ENCODE assay signal across 13 cellular contexts in genomic region chr5:125558466-125558865, GRCh38.
DNase-seq lines count a peak whose midpoint lies in the region; ATAC-seq, FAIRE-seq and TF ChIP-seq lines count a peak whose summit lies in the region.
"Had no signal": no experiment of that assay in that cellular context is flagged by ENCODE, and none has a peak within 500 bp of the region (broad histone marks: within the 10 kb centered on the region; RNA-seq: fewer than 3 reads in every experiment).

No MANE protein-coding gene starts in this region.

- CTCF ChIA-PET in IMR-90 (lab: Yijun Ruan, JAX): interaction anchor here (0.6 kb wide), 1 partner anchor 595 kb away, joined by 4 read pairs; no protein-coding TSS in a partner anchor
- CTCF ChIA-PET in Panc1 (lab: Charles Lee): no interaction called here
- CTCF ChIA-PET in endothelial cell of umbilical vein (lab: Charles Lee): interaction anchor here (0.9 to 2.7 kb wide), 7 partner anchors 8 to 810 kb away, joined by 3 to 19 read pairs (median 4); no protein-coding TSS in a partner anchor

- H2BK5ac ChIP-seq in IMR-90 (ENCODE audit: low read depth, low read length, poor library complexity, severe bottlenecking): no peak overlapping the region

- no peak overlapping the region for H4K91ac ChIP-seq in IMR-90 (ENCODE audit: insufficient read depth, low read depth, low read length)

- WGBS in IMR-90 (ENCODE audit: extremely low coverage in 2 of 2, insufficient read length in 1 of 2), 2 experiments: no CpG with 5 or more reads among the region's 3 CpGs
- 90 to 95% methylated on average over 2 to 3 of the region's 3 CpGs for WGBS in mesodermal cell (ENCODE audit: insufficient coverage in 2 of 2), 2 experiments
- 74 to 87% methylated on average over 3 of the region's 3 CpGs for WGBS in GM23248 (ENCODE audit: low coverage in 1 of 2, low lambda C conversion rate in 2 of 2, missing lambda C conversion rate in 2 of 2), 2 experiments

- TF ChIP-seq CTCF in IMR-90 (conservative IDR thresholded peaks at IDR 0.05; ENCODE audit: low read depth, low read length) (no peak), Panc1 (IDR thresholded peaks at IDR 0.05) (no peak), endothelial cell of umbilical vein (IDR thresholded peaks at IDR 0.05; ENCODE audit: extremely low read depth in 1 of 2, insufficient read depth in 1 of 2, low read depth in 1 of 2, low read length in 2 of 2) (no peak)

- H3K56ac ChIP-seq in IMR-90 (ENCODE audit: extremely low read depth, insufficient read depth, low read length): no peak overlapping the region

- no peak overlapping the region for H3K14ac ChIP-seq in IMR-90 (replicated peaks; ENCODE audit: low read depth, low read length)

- ATAC-seq in IMR-90 (ENCODE audit: low read depth): no peak
- ATAC-seq in Panc1: peak; percentile 35; the same call in 1 of the 2 replicates
- ATAC-seq in GM18909 (IDR thresholded peaks at IDR 0.05; ENCODE audit: poor library complexity, unreplicated experiment): no peak

- H3K27ac Mint-ChIP-seq in activated naive CD8-positive, alpha-beta T cell treated with anti-CD3 and anti-CD28 coated beads for 36 hours: no peak overlapping the region

- H2BK120ac ChIP-seq in IMR-90 (ENCODE audit: low read depth, low read length): no peak overlapping the region

- H3F3A ChIP-seq in GM23248 (ENCODE audit: insufficient read depth): peaks cover 22% of the 10 kb centered on the region

- no peak overlapping the region for H2BK15ac ChIP-seq in IMR-90 (ENCODE audit: low read depth, low read length)

- peaks cover 1% of the 10 kb centered on the region for H3K9me3 Mint-ChIP-seq in activated naive CD8-positive, alpha-beta T cell treated with anti-CD3 and anti-CD28 coated beads for 36 hours

- DNase-seq in IMR-90: peak; percentile 33
- DNase-seq in Panc1 (ENCODE audit: low read depth, low spot score): no peak
- peak; percentile 55 for DNase-seq in endothelial cell of umbilical vein (ENCODE audit: low read depth, low spot score)
- DNase-seq in GM23248: no peak
- no peak for DNase-seq in RCC 7860 (ENCODE audit: low spot score)
- no peak for DNase-seq in activated naive CD8-positive, alpha-beta T cell treated with anti-CD3 and anti-CD28 coated beads for 36 hours
- DNase-seq: COR-L47, NCI-H1048, NCI-H2081 treated with DMSO at 0.1 percent for 48 hours, NCI-H526 treated with DMSO at 0.1 percent for 48 hours had no signal

- BruUV-seq in IMR-90 (replicated peaks; lab: Mats Ljungman, UMichigan): no TSS peak
- no TSS peak for BruUV-seq in Panc1 (replicated peaks; lab: Mats Ljungman, UMichigan)
- BruUV-seq in endothelial cell of umbilical vein (replicated peaks; lab: Mats Ljungman, UMichigan): no TSS peak

- H3K79me2 ChIP-seq in endothelial cell of umbilical vein (ENCODE audit: control insufficient read depth, insufficient read depth, low read length): no peaks in the 10 kb centered on the region
- no peaks in the 10 kb centered on the region for H3K79me2 ChIP-seq in GM23248 (ENCODE audit: insufficient read depth)

- H3K9me3 ChIP-seq in IMR-90 (ENCODE audit: control insufficient read depth, insufficient read depth, low read length): no peaks in the 10 kb centered on the region
- H3K9me3 ChIP-seq in Panc1 (ENCODE audit: control insufficient read depth, insufficient read depth, low read depth, low read length): no peaks in the 10 kb centered on the region
- H3K9me3 ChIP-seq in endothelial cell of umbilical vein (replicated peaks; ENCODE audit: control insufficient read depth, insufficient read depth, low read length): no peaks in the 10 kb centered on the region
- H3K9me3 ChIP-seq in mesodermal cell (ENCODE audit: control insufficient read depth, low read length): no peaks in the 10 kb centered on the region
- no peaks in the 10 kb centered on the region for H3K9me3 ChIP-seq in GM23248 (ENCODE audit: low read depth)
- H3K9me3 ChIP-seq: HAP-1 had no signal

- H3K4ac ChIP-seq in IMR-90 (ENCODE audit: low read depth, low read length): no peak overlapping the region

- no peak overlapping the region for H3K4me3 ChIP-seq in IMR-90 (ENCODE audit: insufficient read depth, low read depth, low read length)
- H3K4me3 ChIP-seq in Panc1 (ENCODE audit: low read depth in 2 of 2, low read length in 2 of 2): no peak overlapping the region
- no peak overlapping the region for H3K4me3 ChIP-seq in endothelial cell of umbilical vein (replicated peaks in 1 of 3; ENCODE audit: insufficient read depth in 1 of 3, low read depth in 1 of 3, low read length in 3 of 3)
- H3K4me3 ChIP-seq in mesodermal cell (ENCODE audit: extremely low read depth, insufficient read depth, low read length, poor library complexity, severe bottlenecking): no peak overlapping the region
- H3K4me3 ChIP-seq in GM23248: no peak overlapping the region
- H3K4me3 ChIP-seq: HAP-1 had no signal

- H3K4me2 ChIP-seq in IMR-90 (ENCODE audit: low read depth, low read length): no peak overlapping the region; the same call in 1 of the 2 replicates
- H3K4me2 ChIP-seq in endothelial cell of umbilical vein (ENCODE audit: insufficient read depth, low read length): peak overlapping the region; percentile 45
- no peak overlapping the region for H3K4me2 ChIP-seq in GM23248 (ENCODE audit: unreplicated experiment)

- no peaks in the 10 kb centered on the region for H3K27me3 Mint-ChIP-seq in activated naive CD8-positive, alpha-beta T cell treated with anti-CD3 and anti-CD28 coated beads for 36 hours

- no peaks in the 10 kb centered on the region for H3K9me1 ChIP-seq in IMR-90 (ENCODE audit: insufficient read depth, low read length)
- H3K9me1 ChIP-seq in endothelial cell of umbilical vein (replicated peaks; ENCODE audit: control insufficient read depth, extremely low read depth, insufficient read depth, low read length): no peaks in the 10 kb centered on the region

- no peak overlapping the region for H4K8ac ChIP-seq in IMR-90 (ENCODE audit: low read depth in 2 of 2, low read length in 2 of 2)

- no peak for FAIRE-seq in endothelial cell of umbilical vein (lab: Jason Lieb, UNC)
- no peak for FAIRE-seq in RCC 7860 (lab: Jason Lieb, UNC)

- H4K20me1 ChIP-seq in IMR-90 (ENCODE audit: insufficient read depth, low read length) (no peaks in the 10 kb centered on the region), endothelial cell of umbilical vein (replicated peaks; ENCODE audit: control insufficient read depth, extremely low read depth, insufficient read depth, low read length) (no peaks in the 10 kb centered on the region), GM23248 (ENCODE audit: insufficient read depth) (no peaks in the 10 kb centered on the region)

- no peak for TF ChIP-seq RAD21 in IMR-90 (IDR thresholded peaks at IDR 0.05; ENCODE audit: low read length)

- POLR2A ChIA-PET in IMR-90 (lab: Charles Lee; ENCODE audit: unreplicated experiment) (no interaction called here), Panc1 (lab: Charles Lee) (no interaction called here), endothelial cell of umbilical vein (lab: Charles Lee) (no interaction called here)

- H3K79me1 ChIP-seq in IMR-90 (ENCODE audit: low read depth in 1 of 2, low read length in 2 of 2): no peaks in the 10 kb centered on the region

- no peak overlapping the region for H2AK5ac ChIP-seq in IMR-90 (ENCODE audit: low read depth, low read length)

- TF ChIP-seq POLR2A in IMR-90 (IDR thresholded peaks at IDR 0.05; ENCODE audit: low read depth, low read length) (no peak), endothelial cell of umbilical vein (IDR thresholded peaks at IDR 0.05; ENCODE audit: low read depth, low read length) (no peak)

- peaks cover 4% of the 10 kb centered on the region for H3K4me1 ChIP-seq in IMR-90 (ENCODE audit: control insufficient read depth, insufficient read depth, low read length)
- peaks cover 13% of the 10 kb centered on the region for H3K4me1 ChIP-seq in Panc1 (ENCODE audit: control insufficient read depth, insufficient read depth, low read length)
- H3K4me1 ChIP-seq in endothelial cell of umbilical vein (ENCODE audit: control insufficient read depth, extremely low read depth, insufficient read depth, low read length): peaks cover 17% of the 10 kb centered on the region
- peaks cover 23% of the 10 kb centered on the region for H3K4me1 ChIP-seq in mesodermal cell (ENCODE audit: control insufficient read depth, insufficient read depth, low read length, poor library complexity, severe bottlenecking)
- H3K4me1 ChIP-seq in GM23248 (ENCODE audit: insufficient read depth): peaks cover 18% of the 10 kb centered on the region
- H3K4me1 ChIP-seq: HAP-1 had no signal

- in situ Hi-C loops in IMR-90 (cut with MboI; ENCODE audit: low sequenced_read_pairs) (no loop called here), Panc1 (cut with HindIII; ENCODE audit: low pct_unique_long_range_greater_than_20kb, low sequenced_read_pairs) (no loop called here), GM23248 (cut with MboI) (no loop called here)

- H3K9me2 ChIP-seq in GM23248 (ENCODE audit: insufficient read depth): no peaks in the 10 kb centered on the region

- no peaks in the 10 kb centered on the region for H3K36me3 Mint-ChIP-seq in activated naive CD8-positive, alpha-beta T cell treated with anti-CD3 and anti-CD28 coated beads for 36 hours

- H3K9ac ChIP-seq in IMR-90 (ENCODE audit: low read depth, low read length): no peak overlapping the region
- H3K9ac ChIP-seq in endothelial cell of umbilical vein (replicated peaks; ENCODE audit: extremely low read depth, insufficient read depth, low read length): no peak overlapping the region
- no peak overlapping the region for H3K9ac ChIP-seq in GM23248

- no peak overlapping the region for H2BK20ac ChIP-seq in IMR-90 (ENCODE audit: low read depth, low read length)

- no peaks in the 10 kb centered on the region for H3K36me3 ChIP-seq in IMR-90 (ENCODE audit: control insufficient read depth, insufficient read depth, low read length)
- H3K36me3 ChIP-seq in Panc1 (ENCODE audit: control insufficient read depth, insufficient read depth, low read length): no peaks in the 10 kb centered on the region
- no peaks in the 10 kb centered on the region for H3K36me3 ChIP-seq in endothelial cell of umbilical vein (ENCODE audit: control insufficient read depth in 2 of 2, extremely low read depth in 1 of 2, insufficient read depth in 2 of 2, low read length in 2 of 2)
- H3K36me3 ChIP-seq in mesodermal cell (ENCODE audit: control insufficient read depth, insufficient read depth, low read length): no peaks in the 10 kb centered on the region
- H3K36me3 ChIP-seq in GM23248 (ENCODE audit: low read depth): no peaks in the 10 kb centered on the region
- H3K36me3 ChIP-seq: HAP-1 had no signal

- H3K4me3 Mint-ChIP-seq in activated naive CD8-positive, alpha-beta T cell treated with anti-CD3 and anti-CD28 coated beads for 36 hours: no peak overlapping the region

- no peak overlapping the region for H2AFZ ChIP-seq in IMR-90 (replicated peaks; ENCODE audit: low read length, poor library complexity)
- H2AFZ ChIP-seq in endothelial cell of umbilical vein (ENCODE audit: low read depth, low read length): no peak overlapping the region
- no peak overlapping the region for H2AFZ ChIP-seq in GM23248

- H3K23ac ChIP-seq in IMR-90 (ENCODE audit: low read depth, low read length): no peak overlapping the region

- no peaks in the 10 kb centered on the region for H3K4me1 Mint-ChIP-seq in activated naive CD8-positive, alpha-beta T cell treated with anti-CD3 and anti-CD28 coated beads for 36 hours

- dilution Hi-C loops in IMR-90 (cut with HindIII; ENCODE audit: low sequenced_read_pairs, unreplicated experiment): no loop called here
- dilution Hi-C loops in endothelial cell of umbilical vein (cut with MboI; ENCODE audit: extremely low pct_ligation_motif_present, low sequenced_read_pairs): no loop called here

- H3K27me3 ChIP-seq in IMR-90 (ENCODE audit: control insufficient read depth, insufficient read depth, low read length) (0 out of 2 replicates have a peak, but pooled peaks cover 3% of the 10 kb centered on the region), Panc1 (ENCODE audit: control insufficient read depth, insufficient read depth, low read length) (no peaks in the 10 kb centered on the region), endothelial cell of umbilical vein (ENCODE audit: control insufficient read depth in 2 of 2, insufficient read depth in 2 of 2, low read length in 2 of 2) (no peaks in the 10 kb centered on the region), GM23248 (replicated peaks; ENCODE audit: insufficient read depth) (no peaks in the 10 kb centered on the region; the same call in 1 of the 2 replicates)

- no peak overlapping the region for H2AK9ac ChIP-seq in IMR-90 (replicated peaks; ENCODE audit: low read depth, low read length, poor library complexity)

- H4K5ac ChIP-seq in IMR-90 (ENCODE audit: low read depth, low read length): no peak overlapping the region

- H3K27ac ChIP-seq in IMR-90 (ENCODE audit: insufficient read depth, low read length) (no peak overlapping the region), Panc1 (ENCODE audit: low read length) (peak overlapping the region; percentile 68), endothelial cell of umbilical vein (ENCODE audit: insufficient read depth, low read depth, low read length) (peak overlapping the region; percentile 51), mesodermal cell (ENCODE audit: low read depth, low read length, severe bottlenecking) (peak overlapping the region; percentile 69), GM23248 (no peak overlapping the region)

- no peak overlapping the region; the same call in 1 of the 2 replicates for H3K18ac ChIP-seq in IMR-90 (ENCODE audit: low read depth, low read length)

- intact Hi-C loops in IMR-90 (cut with micrococcal nuclease) (no loop called here), Panc1 (cut with micrococcal nuclease; ENCODE audit: unreplicated experiment) (no loop called here), endothelial cell of umbilical vein (cut with micrococcal nuclease) (loop anchor here (2.0 to 10.0 kb wide), 6 partner anchors 74 to 908 kb away; partner anchors contain the start of gene ZNF608)

Comparison
In these comparisons a context has a peak if more than half of its experiments do, and no peak if none do; other contexts are left out.
1. DNase-seq: peak in IMR-90 (single experiment) and endothelial cell of umbilical vein (single experiment); none in Panc1 (single experiment), GM23248 (single experiment), RCC 7860 (single experiment) and activated naive CD8-positive, alpha-beta T cell treated with anti-CD3 and anti-CD28 coated beads for 36 hours (single experiment).
2. H3K27ac ChIP-seq: peak in Panc1 (single experiment), endothelial cell of umbilical vein (single experiment) and mesodermal cell (single experiment); none in IMR-90 (single experiment) and GM23248 (single experiment).